12 cellular contexts compared by ENCODE assay signal in genomic region chrX:132270699-132271098, GRCh38. TPM values are rescaled to one million over a fixed set of nuclear protein-coding genes. Genes with fewer than 3 reads are reported as not detected.
DNase-seq lines count a peak whose midpoint lies in the region; ATAC-seq and TF ChIP-seq lines count a peak whose summit lies in the region.
"Had no signal": no experiment of that assay in that cellular context is flagged by ENCODE, and none has a peak within 500 bp of the region (broad histone marks: within the 10 kb centered on the region; RNA-seq: fewer than 3 reads in every experiment).

No MANE protein-coding gene starts in this region.

- no peaks in the 10 kb centered on the region for H3K9me3 Mint-ChIP-seq in activated CD4-positive, alpha-beta memory T cell treated with anti-CD3 and anti-CD28 coated beads, Interleukin-2, amount 10 ng/mL, durations not matched to agents 7 days and 5 days
- H3K9me3 Mint-ChIP-seq: activated CD8-positive, alpha-beta T cell treated with anti-CD3 and anti-CD28 coated beads for 36 hours had no signal

- no peak for TF ChIP-seq CTCF in epithelial cell of esophagus (IDR thresholded peaks at IDR 0.05; ENCODE audit: insufficient read depth, low read depth, low read length, missing control alignments)
- TF ChIP-seq CTCF in lung (IDR thresholded peaks at IDR 0.05; ENCODE audit: control extremely low read depth, extremely low read depth), result no peak
- TF ChIP-seq CTCF in upper lobe of right lung (IDR thresholded peaks at IDR 0.05), result no peak

- H3K27ac ChIP-seq in lung (ENCODE audit: low read depth in 1 of 2, low read length in 1 of 2), result no peak overlapping the region
- no peak overlapping the region for H3K27ac ChIP-seq in upper lobe of right lung

- peak; percentile 60 for ATAC-seq in lung (ENCODE audit: insufficient read depth, low FRiP score)
- ATAC-seq in upper lobe of right lung, result peak; percentile 26
- ATAC-seq in GM21619 (IDR thresholded peaks at IDR 0.05; ENCODE audit: unreplicated experiment), result no peak
- ATAC-seq: activated CD8-positive, alpha-beta T cell treated with anti-CD3 and anti-CD28 coated beads for 36 hours had no signal

- no peak overlapping the region for H3K4me3 Mint-ChIP-seq in activated CD4-positive, alpha-beta memory T cell treated with anti-CD3 and anti-CD28 coated beads, Interleukin-2, amount 10 ng/mL, durations not matched to agents 7 days and 5 days
- H3K4me3 Mint-ChIP-seq: activated CD8-positive, alpha-beta T cell treated with anti-CD3 and anti-CD28 coated beads for 36 hours had no signal

- intact Hi-C loops in upper lobe of right lung (cut with DNase I), result no loop called here

- H3K27me3 ChIP-seq in lung (ENCODE audit: control insufficient read depth, insufficient read depth) (no peaks in the 10 kb centered on the region), upper lobe of right lung (no peaks in the 10 kb centered on the region)

- CTCF ChIA-PET in activated CD4-positive, alpha-beta memory T cell treated with anti-CD3 and anti-CD28 coated beads, Interleukin-2, amount 10 ng/mL, durations not matched to agents 7 days and 5 days (lab: Charles Lee), result no interaction called here

- H3K9me3 ChIP-seq in lung (ENCODE audit: control insufficient read depth in 2 of 2, insufficient read depth in 1 of 2, low read length in 1 of 2), result no peaks in the 10 kb centered on the region
- H3K9me3 ChIP-seq in upper lobe of right lung, result no peaks in the 10 kb centered on the region

- H3K27me3 Mint-ChIP-seq in activated CD4-positive, alpha-beta memory T cell treated with anti-CD3 and anti-CD28 coated beads, Interleukin-2, amount 10 ng/mL, durations not matched to agents 7 days and 5 days, result no peaks in the 10 kb centered on the region
- H3K27me3 Mint-ChIP-seq: activated CD8-positive, alpha-beta T cell treated with anti-CD3 and anti-CD28 coated beads for 36 hours had no signal

- peak; percentile 3 for DNase-seq in NCI-H2029 (lab: John Stamatoyannopoulos, UW)
- DNase-seq in NCI-H2029 treated with DMSO at 0.1 percent for 48 hours (lab: John Stamatoyannopoulos, UW), result no peak
- peak; percentile 91 for DNase-seq in epithelial cell of esophagus (ENCODE audit: low read depth)
- DNase-seq in lung (ENCODE audit: low spot score), result peak; percentile 29
- DNase-seq in upper lobe of right lung, result no peak
- DNase-seq in activated CD4-positive, alpha-beta memory T cell treated with anti-CD3 and anti-CD28 coated beads, Interleukin-2, amount 10 ng/mL, durations not matched to agents 7 days and 5 days, result no peak
- DNase-seq in effector CD4-positive, alpha-beta T cell, result no peak
- DNase-seq: activated CD8-positive, alpha-beta T cell treated with anti-CD3 and anti-CD28 coated beads for 36 hours; hypothalamus; NCI-H187; posterior cingulate gyrus had no signal

- H3K36me3 Mint-ChIP-seq in activated CD4-positive, alpha-beta memory T cell treated with anti-CD3 and anti-CD28 coated beads, Interleukin-2, amount 10 ng/mL, durations not matched to agents 7 days and 5 days (ENCODE audit: low read depth), result no peaks in the 10 kb centered on the region

- H3K36me3 ChIP-seq in lung (ENCODE audit: control insufficient read depth in 2 of 2, insufficient read depth in 2 of 2, low read length in 2 of 2) (no peaks in the 10 kb centered on the region), upper lobe of right lung (no peaks in the 10 kb centered on the region)

- peaks cover 6% of the 10 kb centered on the region for H3K4me1 Mint-ChIP-seq in activated CD4-positive, alpha-beta memory T cell treated with anti-CD3 and anti-CD28 coated beads, Interleukin-2, amount 10 ng/mL, durations not matched to agents 7 days and 5 days

- 49 to 81% methylated on average over 3 of the region's 3 CpGs for WGBS in lung, 2 donors

- POLR2A ChIA-PET in activated CD4-positive, alpha-beta memory T cell treated with anti-CD3 and anti-CD28 coated beads, Interleukin-2, amount 10 ng/mL, durations not matched to agents 7 days and 5 days (lab: Charles Lee), result no interaction called here

- no peaks in the 10 kb centered on the region for H3K4me1 ChIP-seq in lung (ENCODE audit: control insufficient read depth in 2 of 2, insufficient read depth in 2 of 2, low read length in 2 of 2)
- no peaks in the 10 kb centered on the region for H3K4me1 ChIP-seq in upper lobe of right lung

- H3K4me3 ChIP-seq in epithelial cell of esophagus (ENCODE audit: low read length), result peak overlapping the region; percentile 22
- no peak overlapping the region for H3K4me3 ChIP-seq in lung
- no peak overlapping the region for H3K4me3 ChIP-seq in upper lobe of right lung

- H3K27ac Mint-ChIP-seq in activated CD4-positive, alpha-beta memory T cell treated with anti-CD3 and anti-CD28 coated beads, Interleukin-2, amount 10 ng/mL, durations not matched to agents 7 days and 5 days, result no peak overlapping the region
- H3K27ac Mint-ChIP-seq: activated CD8-positive, alpha-beta T cell treated with anti-CD3 and anti-CD28 coated beads for 36 hours had no signal

RNA-seq across cellular contexts. Expression of gene RAP2C, which starts 51.5 kb away (rescaled TPM):
- total RNA-seq in lung (10 to 100 TPM; 20.1 to 26.7 TPM), upper lobe of right lung (24.3 TPM)
- 10 to 100 TPM; 17.1 to 32.0 TPM for polyA plus RNA-seq in lung
- total RNA-seq in activated CD4-positive, alpha-beta memory T cell treated with anti-CD3 and anti-CD28 coated beads, Interleukin-2, amount 10 ng/mL, durations not matched to agents 7 days and 5 days, result 10 to 100 TPM; 47.1 to 47.8 TPM

Comparison
In these comparisons a context has a peak if more than half of its experiments do, and no peak if none do; other contexts are left out.
1. DNase-seq: peak in NCI-H2029 (single experiment), epithelial cell of esophagus (single experiment) and lung (single experiment); none in NCI-H2029 treated with DMSO at 0.1 percent for 48 hours (single experiment), upper lobe of right lung (single experiment), activated CD4-positive, alpha-beta memory T cell treated with anti-CD3 and anti-CD28 coated beads, Interleukin-2, amount 10 ng/mL, durations not matched to agents 7 days and 5 days (single experiment) and effector CD4-positive, alpha-beta T cell (single experiment).